16 cellular contexts compared by ENCODE assay signal in genomic region chr1:179824265-179824664, GRCh38. TPM values are rescaled to one million over a fixed set of nuclear protein-coding genes. Genes with fewer than 3 reads are reported as not detected.
A peak's percentile ranks its signal among the peaks of the same experiment; 100 is the strongest.
DNase-seq lines count a peak whose midpoint lies in the region; ATAC-seq and TF ChIP-seq lines count a peak whose summit lies in the region.
"Had no signal": no experiment of that assay in that cellular context is flagged by ENCODE, and none has a peak within 500 bp of the region (broad histone marks: within the 10 kb centered on the region; RNA-seq: fewer than 3 reads in every experiment).

No MANE protein-coding gene starts in this region.

- ATAC-seq in HG02885 (IDR thresholded peaks at IDR 0.05; ENCODE audit: poor library complexity, unreplicated experiment) = no peak
- ATAC-seq: WTC11 had no signal

- H3K36me3 ChIP-seq in suprapubic skin (no peaks in the 10 kb centered on the region), HAP-1 (replicated peaks) (no peaks in the 10 kb centered on the region)
- H3K36me3 ChIP-seq: uterus had no signal

- CTCF ChIA-PET in activated CD4-positive, alpha-beta memory T cell treated with anti-CD3 and anti-CD28 coated beads, Interleukin-2, amount 10 ng/mL, durations not matched to agents 7 days and 5 days (lab: Charles Lee) = interaction anchor here (3.3 to 8.1 kb wide), 2 partner anchors 10 to 15 kb away, joined by 29 to 60 read pairs; no protein-coding TSS in a partner anchor
- CTCF ChIA-PET in activated CD4-positive, alpha-beta memory T cell treated with anti-CD3 and anti-CD28 coated beads for 36 hours (lab: Charles Lee) = interaction anchor here (2.2 to 6.2 kb wide), 2 partner anchors 10 to 14 kb away, joined by 16 to 68 read pairs; no protein-coding TSS in a partner anchor

- no peaks in the 10 kb centered on the region for H3K36me3 Mint-ChIP-seq in activated CD4-positive, alpha-beta memory T cell treated with anti-CD3 and anti-CD28 coated beads, Interleukin-2, amount 10 ng/mL, durations not matched to agents 7 days and 5 days (ENCODE audit: low read depth)
- H3K36me3 Mint-ChIP-seq in activated CD4-positive, alpha-beta memory T cell treated with anti-CD3 and anti-CD28 coated beads for 36 hours = no peaks in the 10 kb centered on the region
- H3K36me3 Mint-ChIP-seq: CD4-positive, alpha-beta memory T cell; WTC11 had no signal

- H3K4me1 ChIP-seq in suprapubic skin (no peaks in the 10 kb centered on the region), HAP-1 (no peaks in the 10 kb centered on the region)
- H3K4me1 ChIP-seq: uterus had no signal

- TF ChIP-seq CTCF in choroid plexus epithelial cell (conservative IDR thresholded peaks at IDR 0.05; ENCODE audit: low read depth, low read length) = no peak
- no peak for TF ChIP-seq CTCF in suprapubic skin (IDR thresholded peaks at IDR 0.05)

- H3K27ac Mint-ChIP-seq in activated CD4-positive, alpha-beta memory T cell treated with anti-CD3 and anti-CD28 coated beads, Interleukin-2, amount 10 ng/mL, durations not matched to agents 7 days and 5 days = no peak overlapping the region
- no peak overlapping the region for H3K27ac Mint-ChIP-seq in activated CD4-positive, alpha-beta memory T cell treated with anti-CD3 and anti-CD28 coated beads for 36 hours
- H3K27ac Mint-ChIP-seq: CD4-positive, alpha-beta memory T cell; stimulated activated naive CD8-positive, alpha-beta T cell treated with anti-CD3 and anti-CD28 coated beads, Interleukin-15, Interleukin-2, amounts not matched to agents 100 ng/mL and 50 ng/mL, for 24 hours; WTC11 had no signal

- H3K27ac ChIP-seq in suprapubic skin (no peak overlapping the region), caudate nucleus (ENCODE audit: low read depth, low read length) (no peak overlapping the region)
- H3K27ac ChIP-seq: uterus had no signal

- intact Hi-C loops in activated CD4-positive, alpha-beta memory T cell treated with anti-CD3 and anti-CD28 coated beads for 36 hours (cut with micrococcal nuclease) = no loop called here

- no peak overlapping the region for H3K4me3 Mint-ChIP-seq in activated CD4-positive, alpha-beta memory T cell treated with anti-CD3 and anti-CD28 coated beads, Interleukin-2, amount 10 ng/mL, durations not matched to agents 7 days and 5 days
- no peak overlapping the region for H3K4me3 Mint-ChIP-seq in activated CD4-positive, alpha-beta memory T cell treated with anti-CD3 and anti-CD28 coated beads for 36 hours
- H3K4me3 Mint-ChIP-seq: CD4-positive, alpha-beta memory T cell; stimulated activated naive CD8-positive, alpha-beta T cell treated with anti-CD3 and anti-CD28 coated beads, Interleukin-15, Interleukin-2, amounts not matched to agents 100 ng/mL and 50 ng/mL, for 24 hours; WTC11 had no signal

- H3K9me3 ChIP-seq in suprapubic skin (no peaks in the 10 kb centered on the region), HAP-1 (no peaks in the 10 kb centered on the region)
- H3K9me3 ChIP-seq: uterus had no signal

- no peaks in the 10 kb centered on the region for H3K27me3 Mint-ChIP-seq in activated CD4-positive, alpha-beta memory T cell treated with anti-CD3 and anti-CD28 coated beads, Interleukin-2, amount 10 ng/mL, durations not matched to agents 7 days and 5 days
- no peaks in the 10 kb centered on the region for H3K27me3 Mint-ChIP-seq in activated CD4-positive, alpha-beta memory T cell treated with anti-CD3 and anti-CD28 coated beads for 36 hours
- H3K27me3 Mint-ChIP-seq: CD4-positive, alpha-beta memory T cell; stimulated activated naive CD8-positive, alpha-beta T cell treated with anti-CD3 and anti-CD28 coated beads, Interleukin-15, Interleukin-2, amounts not matched to agents 100 ng/mL and 50 ng/mL, for 24 hours had no signal

- DNase-seq in activated CD4-positive, alpha-beta memory T cell treated with anti-CD3 and anti-CD28 coated beads, Interleukin-2, amount 10 ng/mL, durations not matched to agents 7 days and 5 days = peak; percentile 9
- no peak for DNase-seq in activated CD4-positive, alpha-beta memory T cell treated with anti-CD3 and anti-CD28 coated beads for 36 hours
- DNase-seq in NCI-H2171 treated with DMSO at 0.1 percent for 48 hours (lab: John Stamatoyannopoulos, UW) = peak; percentile 47
- DNase-seq in choroid plexus epithelial cell (ENCODE audit: low read depth) = peak; percentile 34
- peak; percentile 51 to 79 for DNase-seq in suprapubic skin (ENCODE audit: low spot score in 2 of 2)
- no peak for DNase-seq in HAP-1 (ENCODE audit: low spot score in 2 of 2)
- no peak for DNase-seq in caudate nucleus (lab: John Stamatoyannopoulos, UW)
- DNase-seq: activated naive CD4-positive, alpha-beta T cell treated with anti-CD3 and anti-CD28 coated beads, Interleukin-2, amount 50 U/mL, for 16 hours; CD4-positive, alpha-beta memory T cell; cortex of kidney; NCI-H1436 treated with DMSO at 0.1 percent for 48 hours; NCI-H526 treated with DMSO at 0.1 percent for 48 hours; uterus had no signal

- H3K27me3 ChIP-seq in suprapubic skin (no peaks in the 10 kb centered on the region), HAP-1 (ENCODE audit: low read depth) (no peaks in the 10 kb centered on the region)
- H3K27me3 ChIP-seq: uterus had no signal

- H3K4me3 ChIP-seq in choroid plexus epithelial cell (ENCODE audit: low read depth, low read length) (no peak overlapping the region), suprapubic skin (no peak overlapping the region), HAP-1 (no peak overlapping the region)
- H3K4me3 ChIP-seq: uterus had no signal

- WGBS in suprapubic skin = 85% methylated on average over 6 of the region's 6 CpGs

- no peak for TF ChIP-seq EP300 in suprapubic skin (IDR thresholded peaks at IDR 0.05)

- POLR2A ChIA-PET in activated CD4-positive, alpha-beta memory T cell treated with anti-CD3 and anti-CD28 coated beads, Interleukin-2, amount 10 ng/mL, durations not matched to agents 7 days and 5 days (lab: Charles Lee) = no interaction called here
- POLR2A ChIA-PET in activated CD4-positive, alpha-beta memory T cell treated with anti-CD3 and anti-CD28 coated beads for 36 hours (lab: Charles Lee) = no interaction called here

- no peaks in the 10 kb centered on the region for H3K9me3 Mint-ChIP-seq in activated CD4-positive, alpha-beta memory T cell treated with anti-CD3 and anti-CD28 coated beads, Interleukin-2, amount 10 ng/mL, durations not matched to agents 7 days and 5 days
- H3K9me3 Mint-ChIP-seq in activated CD4-positive, alpha-beta memory T cell treated with anti-CD3 and anti-CD28 coated beads for 36 hours = no peaks in the 10 kb centered on the region
- H3K9me3 Mint-ChIP-seq: CD4-positive, alpha-beta memory T cell; stimulated activated naive CD8-positive, alpha-beta T cell treated with anti-CD3 and anti-CD28 coated beads, Interleukin-15, Interleukin-2, amounts not matched to agents 100 ng/mL and 50 ng/mL, for 24 hours; WTC11 had no signal

- in situ Hi-C loops in HAP-1 (cut with MboI; ENCODE audit: low sequenced_read_pairs) = no loop called here

- TF ChIP-seq POLR2A in suprapubic skin (IDR thresholded peaks at IDR 0.05) = no peak

- no peaks in the 10 kb centered on the region for H3K4me1 Mint-ChIP-seq in activated CD4-positive, alpha-beta memory T cell treated with anti-CD3 and anti-CD28 coated beads, Interleukin-2, amount 10 ng/mL, durations not matched to agents 7 days and 5 days
- no peaks in the 10 kb centered on the region for H3K4me1 Mint-ChIP-seq in activated CD4-positive, alpha-beta memory T cell treated with anti-CD3 and anti-CD28 coated beads for 36 hours (ENCODE audit: low read depth)
- H3K4me1 Mint-ChIP-seq: CD4-positive, alpha-beta memory T cell had no signal

RNA-seq across cellular contexts. Expression of gene TOR1AIP2, which starts 53.3 kb away (rescaled TPM):
- total RNA-seq in activated CD4-positive, alpha-beta memory T cell treated with anti-CD3 and anti-CD28 coated beads, Interleukin-2, amount 10 ng/mL, durations not matched to agents 7 days and 5 days = 10 to 100 TPM; 44.5 to 45.7 TPM
- 10 to 100 TPM; 42.3 to 45.9 TPM for total RNA-seq in activated CD4-positive, alpha-beta memory T cell treated with anti-CD3 and anti-CD28 coated beads for 36 hours
- 10 to 100 TPM; 68.0 to 91.5 (median 78.3) TPM for total RNA-seq in suprapubic skin

RNA-seq across cellular contexts. Expression of gene TOR1AIP1, which starts 57.8 kb away (rescaled TPM):
- 10 to 100 TPM; 84.8 to 88.5 TPM for total RNA-seq in activated CD4-positive, alpha-beta memory T cell treated with anti-CD3 and anti-CD28 coated beads, Interleukin-2, amount 10 ng/mL, durations not matched to agents 7 days and 5 days
- 10 to 100 TPM; 57.4 to 57.7 TPM for total RNA-seq in activated CD4-positive, alpha-beta memory T cell treated with anti-CD3 and anti-CD28 coated beads for 36 hours
- 10 to 100 TPM; 37.8 to 56.7 (median 47.9) TPM for total RNA-seq in suprapubic skin

Comparison
In these comparisons a context has a peak if more than half of its experiments do, and no peak if none do; other contexts are left out.
1. DNase-seq: peak in activated CD4-positive, alpha-beta memory T cell treated with anti-CD3 and anti-CD28 coated beads, Interleukin-2, amount 10 ng/mL, durations not matched to agents 7 days and 5 days (single experiment), NCI-H2171 treated with DMSO at 0.1 percent for 48 hours (single experiment), choroid plexus epithelial cell (single experiment) and suprapubic skin (2 of 2); none in activated CD4-positive, alpha-beta memory T cell treated with anti-CD3 and anti-CD28 coated beads for 36 hours (single experiment), HAP-1 (0 of 2) and caudate nucleus (0 of 61).